Comparison of ENCODE assay signal across 20 cellular contexts in the genomic region with DNA sequence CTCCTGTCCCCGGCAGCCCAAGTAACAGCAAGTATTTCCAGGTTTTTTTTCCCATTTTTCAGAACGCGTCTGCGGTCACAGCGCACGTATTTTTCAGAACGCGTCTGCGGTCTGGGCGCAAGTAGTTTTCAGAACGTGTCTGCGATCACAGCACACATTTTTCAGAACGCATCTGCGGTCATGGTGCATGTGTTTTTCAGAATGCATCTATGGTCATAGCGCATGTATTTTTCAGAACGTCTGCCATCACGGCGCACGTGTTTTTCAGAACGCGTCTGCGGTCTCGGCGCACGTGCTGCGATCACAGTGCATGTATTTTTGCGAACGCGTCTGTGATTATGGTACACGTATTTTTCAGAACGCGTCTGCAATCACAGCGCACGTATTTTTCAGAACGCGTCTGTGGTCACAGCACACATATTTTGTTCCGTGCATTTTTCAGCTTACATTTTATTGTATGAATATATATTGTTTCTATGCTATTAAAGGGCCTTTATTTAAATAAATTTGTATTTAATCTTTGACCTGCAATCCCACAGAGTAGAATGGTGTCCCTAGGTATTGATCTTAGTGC. TPM values are rescaled to one million over a fixed set of nuclear protein-coding genes. Genes with fewer than 3 reads are reported as not detected.
DNase-seq lines count a peak whose midpoint lies in the region; ATAC-seq and TF ChIP-seq lines count a peak whose summit lies in the region.
"Had no signal": no experiment of that assay in that cellular context is flagged by ENCODE, and none has a peak within 500 bp of the region (broad histone marks: within the 10 kb centered on the region; RNA-seq: fewer than 3 reads in every experiment).

No MANE protein-coding gene starts in this region.

- H3K27me3 ChIP-seq in sigmoid colon (no peaks in the 10 kb centered on the region), gastrocnemius medialis (no peaks in the 10 kb centered on the region)

- H3K36me3 Mint-ChIP-seq in activated naive CD4-positive, alpha-beta T cell treated with anti-CD3 and anti-CD28 coated beads, Interleukin-2, amount 10 ng/mL, durations not matched to agents 7 days and 5 days, result peaks cover 73% of the 10 kb centered on the region

- WGBS in sigmoid colon, 2 donors, result 97 to 98% methylated on average over 37 of the region's 37 CpGs

- no peak overlapping the region for H3K4me3 ChIP-seq in sigmoid colon
- no peak overlapping the region for H3K4me3 ChIP-seq in gastrocnemius medialis
- H3K4me3 ChIP-seq: GM12878, GM23338 had no signal

- peaks cover 17% of the 10 kb centered on the region for H3K4me1 Mint-ChIP-seq in activated naive CD4-positive, alpha-beta T cell treated with anti-CD3 and anti-CD28 coated beads, Interleukin-2, amount 10 ng/mL, durations not matched to agents 7 days and 5 days
- H3K4me1 Mint-ChIP-seq: CD14-positive monocyte, GM23338 had no signal

- H3K27me3 Mint-ChIP-seq in activated naive CD4-positive, alpha-beta T cell treated with anti-CD3 and anti-CD28 coated beads, Interleukin-2, amount 10 ng/mL, durations not matched to agents 7 days and 5 days, result no peaks in the 10 kb centered on the region

- ATAC-seq in left lobe of liver, result no peak
- ATAC-seq in GM21515 (IDR thresholded peaks at IDR 0.05; ENCODE audit: unreplicated experiment), result no peak
- ATAC-seq in gastrocnemius medialis, result no peak
- ATAC-seq: GM12878, GM23338 had no signal

- no peak for TF ChIP-seq CTCF in VCaP (conservative IDR thresholded peaks at IDR 0.05)
- TF ChIP-seq CTCF in sigmoid colon (IDR thresholded peaks at IDR 0.05), result no peak
- no peak for TF ChIP-seq CTCF in gastrocnemius medialis (IDR thresholded peaks at IDR 0.05 in 4 of 5, conservative IDR thresholded peaks at IDR 0.05 in 1 of 5)

- in situ Hi-C loops in gastrocnemius medialis (cut with MboI; ENCODE audit: low sequenced_read_pairs in 4 of 4), result no loop called here

- H3K9me3 ChIP-seq in sigmoid colon, result no peaks in the 10 kb centered on the region
- H3K9me3 ChIP-seq in gastrocnemius medialis, result no peaks in the 10 kb centered on the region

- no peak overlapping the region for H3K4me3 Mint-ChIP-seq in activated naive CD4-positive, alpha-beta T cell treated with anti-CD3 and anti-CD28 coated beads, Interleukin-2, amount 10 ng/mL, durations not matched to agents 7 days and 5 days
- H3K4me3 Mint-ChIP-seq: CD14-positive monocyte, GM23338 had no signal

- CTCF ChIA-PET in activated naive CD4-positive, alpha-beta T cell treated with anti-CD3 and anti-CD28 coated beads, Interleukin-2, amount 10 ng/mL, durations not matched to agents 7 days and 5 days (lab: Charles Lee), result no interaction called here

- no peaks in the 10 kb centered on the region for H3K9me3 Mint-ChIP-seq in activated naive CD4-positive, alpha-beta T cell treated with anti-CD3 and anti-CD28 coated beads, Interleukin-2, amount 10 ng/mL, durations not matched to agents 7 days and 5 days

- H3K27ac Mint-ChIP-seq in activated naive CD4-positive, alpha-beta T cell treated with anti-CD3 and anti-CD28 coated beads, Interleukin-2, amount 10 ng/mL, durations not matched to agents 7 days and 5 days, result no peak overlapping the region
- H3K27ac Mint-ChIP-seq: GM23338 had no signal

- intact Hi-C loops in sigmoid colon (cut with DNase I) (no loop called here), gastrocnemius medialis (cut with DNase I; ENCODE audit: low total_unique reads) (no loop called here)

- TF ChIP-seq EP300 in sigmoid colon (IDR thresholded peaks at IDR 0.05), result no peak

- H3K36me3 ChIP-seq in sigmoid colon, result peaks cover 17 to 70% (median 34%) of the 10 kb centered on the region in 4 donors
- H3K36me3 ChIP-seq in gastrocnemius medialis, result peaks cover 0 to 68% of the 10 kb centered on the region in 2 donors

- peak; percentile 7 for DNase-seq in activated naive CD4-positive, alpha-beta T cell treated with anti-CD3 and anti-CD28 coated beads, Interleukin-2, amount 10 ng/mL, durations not matched to agents 7 days and 5 days
- DNase-seq in activated naive CD4-positive, alpha-beta T cell (lab: John Stamatoyannopoulos, UW), result no peak
- DNase-seq in left lobe of liver (ENCODE audit: low spot score) (peak; percentile 16), sigmoid colon (peak; percentile 28), islet precursor cell (no peak), gastrocnemius medialis (no peak)
- DNase-seq: DMS 273 treated with DMSO at 0.1 percent for 48 hours, GDM1, KBM-7, NCI-H1436, NCI-H2029, NCI-H2171 treated with DMSO at 0.1 percent for 48 hours, NCI-H446 treated with DMSO at 0.1 percent for 48 hours, NCI-H748 treated with DMSO at 0.1 percent for 48 hours had no signal

- peaks cover 0 to 14% (median 4%) of the 10 kb centered on the region in 4 donors for H3K4me1 ChIP-seq in sigmoid colon
- H3K4me1 ChIP-seq in gastrocnemius medialis, result no peaks in the 10 kb centered on the region

- H3K27ac ChIP-seq in VCaP, result peak overlapping the region; percentile 64; the same call in 1 of the 2 replicates
- no peak overlapping the region for H3K27ac ChIP-seq in sigmoid colon
- H3K27ac ChIP-seq in gastrocnemius medialis, result no peak overlapping the region
- H3K27ac ChIP-seq: RWPE1 had no signal

- no peak for TF ChIP-seq POLR2A in sigmoid colon (IDR thresholded peaks at IDR 0.05)
- no peak for TF ChIP-seq POLR2A in gastrocnemius medialis (IDR thresholded peaks at IDR 0.05)

RNA-seq across cellular contexts. Expression of a gene that starts 19.7 kb away (rescaled TPM):
- total RNA-seq in left lobe of liver, result not detected
- total RNA-seq in sigmoid colon, result not detected
- not detected for polyA plus RNA-seq in sigmoid colon
- total RNA-seq in gastrocnemius medialis, result not detected
- total RNA-seq: GM12878, GM23338 had no signal
- polyA plus RNA-seq: CD14-positive monocyte, GM23338 had no signal

RNA-seq across cellular contexts. Expression of a gene that starts 28.8 kb away (rescaled TPM):
- total RNA-seq in left lobe of liver (not detected), sigmoid colon (under 1 TPM in 1 of 4 donors, not detected in 3; 0.28 TPM), gastrocnemius medialis (under 1 TPM in 1 of 4 donors, not detected in 3; 0.10 TPM)
- under 1 TPM in 1 of 3 donors, not detected in 2; 0.10 TPM for polyA plus RNA-seq in sigmoid colon
- total RNA-seq: GM23338 had no signal
- polyA plus RNA-seq: CD14-positive monocyte, GM23338 had no signal

RNA-seq across cellular contexts. Expression of a gene that starts 53.7 kb away (rescaled TPM):
- total RNA-seq in left lobe of liver (23.5 TPM), sigmoid colon (10 to 100 TPM; 26.5 to 46.0 (median 33.8) TPM), gastrocnemius medialis (10 to 100 TPM; 14.9 to 35.4 (median 29.1) TPM)
- polyA plus RNA-seq in sigmoid colon, result 10 to 100 TPM; 40.2 to 57.1 (median 54.6) TPM

Comparison
In these comparisons a context has a peak if more than half of its experiments do, and no peak if none do; other contexts are left out.
1. DNase-seq: peak in activated naive CD4-positive, alpha-beta T cell treated with anti-CD3 and anti-CD28 coated beads, Interleukin-2, amount 10 ng/mL, durations not matched to agents 7 days and 5 days (single experiment), left lobe of liver (single experiment) and sigmoid colon (single experiment); none in activated naive CD4-positive, alpha-beta T cell (0 of 4), islet precursor cell (single experiment) and gastrocnemius medialis (0 of 2).